ENCODE assay signal across 18 cellular contexts in genomic region chr12:3351731-3352130, GRCh38.
DNase-seq lines count a peak whose midpoint lies in the region; TF ChIP-seq lines count a peak whose summit lies in the region.
"Had no signal": no experiment of that assay in that cellular context is flagged by ENCODE, and none has a peak within 500 bp of the region (broad histone marks: within the 10 kb centered on the region; RNA-seq: fewer than 3 reads in every experiment).

No MANE protein-coding gene starts in this region.

- peak; percentile 38 for DNase-seq in cardiac septum (ENCODE audit: low spot score)
- DNase-seq in left ventricle myocardium inferior: no peak
- no peak for DNase-seq in SK-N-MC (ENCODE audit: low read depth, low spot score)
- DNase-seq in putamen (ENCODE audit: low spot score): peak; percentile 45
- DNase-seq in NCI-H82 treated with DMSO at 0.1 percent for 48 hours (lab: John Stamatoyannopoulos, UW; ENCODE audit: unreplicated experiment): no peak
- DNase-seq in activated CD4-positive, alpha-beta T cell treated with anti-CD3 and anti-CD28 coated beads, Interleukin-2, amount 50 U/mL, for 48 hours: no peak
- DNase-seq: BE2C; CD4-positive, alpha-beta T cell; CD8-positive, alpha-beta memory T cell; DMS 273 treated with DMSO at 0.1 percent for 48 hours; DMS79; EL; GDM1; GM23248; H7; HCEC 1CT had no signal

- intact Hi-C loops in cardiac septum (cut with DNase I) (no loop called here), left ventricle myocardium inferior (cut with micrococcal nuclease) (no loop called here)

- no peak overlapping the region for H3K9ac ChIP-seq in SK-N-MC (ENCODE audit: insufficient read length)
- H3K9ac ChIP-seq: BLaER1 treated with 17β-estradiol and CSF1 and Interleukin-3, amounts not matched to agents 10 nM and 100 nM; GM23248 had no signal

- H3K4me3 ChIP-seq in left ventricle myocardium inferior (no peak overlapping the region), SK-N-MC (no peak overlapping the region)
- H3K4me3 ChIP-seq: BLaER1 treated with 17β-estradiol and CSF1 and Interleukin-3, amounts not matched to agents 10 nM and 100 nM; GM12878; GM23248 had no signal

- TF ChIP-seq CTCF in left ventricle myocardium inferior (IDR thresholded peaks at IDR 0.05; ENCODE audit: borderline replicate concordance): no peak

- H3K27ac ChIP-seq in left ventricle myocardium inferior (replicated peaks) (no peak overlapping the region), SK-N-MC (peak overlapping the region; percentile 72)
- H3K27ac ChIP-seq: BLaER1 treated with 17β-estradiol and CSF1 and Interleukin-3, amounts not matched to agents 10 nM and 100 nM; GM23248 had no signal

- peaks cover 20% of the 10 kb centered on the region for H3K4me1 ChIP-seq in left ventricle myocardium inferior
- H3K4me1 ChIP-seq: BE2C; BLaER1 treated with 17β-estradiol and CSF1 and Interleukin-3, amounts not matched to agents 10 nM and 100 nM had no signal

- no peaks in the 10 kb centered on the region for H3K9me3 ChIP-seq in left ventricle myocardium inferior (replicated peaks)
- no peaks in the 10 kb centered on the region for H3K9me3 ChIP-seq in SK-N-MC (ENCODE audit: low read depth, low read length)
- H3K9me3 ChIP-seq: BE2C had no signal

- no peaks in the 10 kb centered on the region for H3K36me3 ChIP-seq in left ventricle myocardium inferior
- no peaks in the 10 kb centered on the region for H3K36me3 ChIP-seq in SK-N-MC (ENCODE audit: insufficient read depth, low read length)
- H3K36me3 ChIP-seq: BE2C; BLaER1 treated with 17β-estradiol and CSF1 and Interleukin-3, amounts not matched to agents 10 nM and 100 nM had no signal

- peaks cover 38% of the 10 kb centered on the region for H3K27me3 ChIP-seq in left ventricle myocardium inferior (ENCODE audit: low read depth)
- H3K27me3 ChIP-seq: BLaER1 treated with 17β-estradiol and CSF1 and Interleukin-3, amounts not matched to agents 10 nM and 100 nM had no signal

Comparison
In these comparisons a context has a peak if more than half of its experiments do, and no peak if none do; other contexts are left out.
1. DNase-seq: peak in cardiac septum (single experiment) and putamen (single experiment); none in left ventricle myocardium inferior (single experiment), SK-N-MC (single experiment), NCI-H82 treated with DMSO at 0.1 percent for 48 hours (single experiment) and activated CD4-positive, alpha-beta T cell treated with anti-CD3 and anti-CD28 coated beads, Interleukin-2, amount 50 U/mL, for 48 hours (0 of 2).